11 cellular contexts compared by ENCODE assay signal in genomic region chr17:81556175-81556691, GRCh38. TPM values are rescaled to one million over a fixed set of nuclear protein-coding genes. Genes with fewer than 3 reads are reported as not detected.
DNase-seq lines count a peak whose midpoint lies in the region; ATAC-seq and TF ChIP-seq lines count a peak whose summit lies in the region.
"Had no signal": no experiment of that assay in that cellular context is flagged by ENCODE, and none has a peak within 500 bp of the region (broad histone marks: within the 10 kb centered on the region; RNA-seq: fewer than 3 reads in every experiment).

No MANE protein-coding gene starts in this region.

- H3K27ac ChIP-seq in transverse colon (peak overlapping the region in 3 of 4 donors; percentile 3 to 19 (median 12)), neuronal stem cell (replicated peaks; ENCODE audit: low read length) (no peak overlapping the region)

- DNase-seq in stimulated activated naive CD8-positive, alpha-beta T cell treated with anti-CD3 and anti-CD28 coated beads, Interleukin-15, amount 100 ng/mL, for 72 hours: no peak
- peak; percentile 76 for DNase-seq in RKO (ENCODE audit: low spot score)
- DNase-seq in left ventricle myocardium superior: peak; percentile 33
- no peak for DNase-seq in transverse colon
- no peak for DNase-seq in superior temporal gyrus (ENCODE audit: extremely low spot score)
- no peak for DNase-seq in neuronal stem cell (ENCODE audit: low spot score)
- DNase-seq: BE2C, mesendoderm, MM.1S had no signal

- H3K36me3 ChIP-seq in transverse colon (peaks cover 0 to 13% (median 5%) of the 10 kb centered on the region in 4 donors), neuronal stem cell (replicated peaks in 1 of 2; ENCODE audit: control insufficient read depth in 2 of 2, insufficient read depth in 2 of 2, low read length in 2 of 2) (peaks cover 26 to 49% of the 10 kb centered on the region in 2 donors)

- no peak overlapping the region for H3K23ac ChIP-seq in neuronal stem cell (ENCODE audit: low read depth, low read length, poor library complexity)

- H3K27me3 Mint-ChIP-seq in stimulated activated naive CD8-positive, alpha-beta T cell treated with anti-CD3 and anti-CD28 coated beads, Interleukin-15, Interleukin-2, amounts not matched to agents 100 ng/mL and 50 ng/mL, for 24 hours: no peaks in the 10 kb centered on the region
- no peaks in the 10 kb centered on the region for H3K27me3 Mint-ChIP-seq in stimulated activated naive CD8-positive, alpha-beta T cell treated with anti-CD3 and anti-CD28 coated beads, Interleukin-15, amount 100 ng/mL, for 72 hours

- no peak overlapping the region for H2BK15ac ChIP-seq in neuronal stem cell (ENCODE audit: low read length)

- in situ Hi-C loops in transverse colon (cut with MboI; ENCODE audit: low pct_ligation_motif_present in 1 of 4, low pct_unique_long_range_greater_than_20kb in 1 of 4, low sequenced_read_pairs in 3 of 4): no loop called here

- H2BK12ac ChIP-seq in neuronal stem cell (ENCODE audit: low read length): no peak overlapping the region

- H3K9me3 Mint-ChIP-seq in stimulated activated naive CD8-positive, alpha-beta T cell treated with anti-CD3 and anti-CD28 coated beads, Interleukin-15, Interleukin-2, amounts not matched to agents 100 ng/mL and 50 ng/mL, for 24 hours: no peaks in the 10 kb centered on the region
- no peaks in the 10 kb centered on the region for H3K9me3 Mint-ChIP-seq in stimulated activated naive CD8-positive, alpha-beta T cell treated with anti-CD3 and anti-CD28 coated beads, Interleukin-15, amount 100 ng/mL, for 72 hours

- TF ChIP-seq CTCF in transverse colon (IDR thresholded peaks at IDR 0.05): no peak

- no peak overlapping the region for H2AK5ac ChIP-seq in neuronal stem cell (ENCODE audit: low read depth, low read length)

- H3K4me1 Mint-ChIP-seq in stimulated activated naive CD8-positive, alpha-beta T cell treated with anti-CD3 and anti-CD28 coated beads, Interleukin-15, Interleukin-2, amounts not matched to agents 100 ng/mL and 50 ng/mL, for 24 hours (ENCODE audit: low read depth): peaks cover 33% of the 10 kb centered on the region
- H3K4me1 Mint-ChIP-seq in stimulated activated naive CD8-positive, alpha-beta T cell treated with anti-CD3 and anti-CD28 coated beads, Interleukin-15, amount 100 ng/mL, for 72 hours: peaks cover 21% of the 10 kb centered on the region

- peak overlapping the region; percentile 26 for H3K27ac Mint-ChIP-seq in stimulated activated naive CD8-positive, alpha-beta T cell treated with anti-CD3 and anti-CD28 coated beads, Interleukin-15, Interleukin-2, amounts not matched to agents 100 ng/mL and 50 ng/mL, for 24 hours
- H3K27ac Mint-ChIP-seq in stimulated activated naive CD8-positive, alpha-beta T cell treated with anti-CD3 and anti-CD28 coated beads, Interleukin-15, amount 100 ng/mL, for 72 hours: no peak overlapping the region

- peaks cover 31% of the 10 kb centered on the region for H3K36me3 Mint-ChIP-seq in stimulated activated naive CD8-positive, alpha-beta T cell treated with anti-CD3 and anti-CD28 coated beads, Interleukin-15, Interleukin-2, amounts not matched to agents 100 ng/mL and 50 ng/mL, for 24 hours (ENCODE audit: low read depth)

- no peak for TF ChIP-seq POLR2A in transverse colon (IDR thresholded peaks at IDR 0.05)

- no peak overlapping the region for H3K4me3 ChIP-seq in transverse colon
- no peak overlapping the region for H3K4me3 ChIP-seq in neuronal stem cell (ENCODE audit: low read length in 2 of 2)

- no peak overlapping the region for H3K4me3 Mint-ChIP-seq in stimulated activated naive CD8-positive, alpha-beta T cell treated with anti-CD3 and anti-CD28 coated beads, Interleukin-15, Interleukin-2, amounts not matched to agents 100 ng/mL and 50 ng/mL, for 24 hours
- no peak overlapping the region for H3K4me3 Mint-ChIP-seq in stimulated activated naive CD8-positive, alpha-beta T cell treated with anti-CD3 and anti-CD28 coated beads, Interleukin-15, amount 100 ng/mL, for 72 hours

- no peak overlapping the region for H2BK5ac ChIP-seq in neuronal stem cell (ENCODE audit: low read length)

- TF ChIP-seq EP300 in transverse colon (IDR thresholded peaks at IDR 0.05; ENCODE audit: low read depth): no peak

- no peak overlapping the region for H2AFZ ChIP-seq in neuronal stem cell (ENCODE audit: low read length)

- H3K79me1 ChIP-seq in neuronal stem cell (ENCODE audit: low read depth, low read length): peaks cover 9% of the 10 kb centered on the region

- no peak overlapping the region for H3K9ac ChIP-seq in neuronal stem cell (ENCODE audit: low read depth, low read length, poor library complexity)

- H3K4me2 ChIP-seq in neuronal stem cell (ENCODE audit: insufficient read depth, low read length, poor library complexity, severe bottlenecking): no peak overlapping the region

- intact Hi-C loops in left ventricle myocardium superior (cut with micrococcal nuclease) (no loop called here), transverse colon (cut with DNase I; ENCODE audit: low total_unique reads) (no loop called here)

- H3K27me3 ChIP-seq in transverse colon: no peaks in the 10 kb centered on the region
- no peaks in the 10 kb centered on the region for H3K27me3 ChIP-seq in neuronal stem cell (ENCODE audit: control insufficient read depth in 3 of 3, insufficient read depth in 3 of 3, low read depth in 1 of 3, low read length in 3 of 3)
- H3K27me3 ChIP-seq: BE2C had no signal

- no peak overlapping the region for H2BK120ac ChIP-seq in neuronal stem cell (ENCODE audit: low read depth, low read length)

- H3K9me3 ChIP-seq in transverse colon (no peaks in the 10 kb centered on the region), neuronal stem cell (replicated peaks in 1 of 2; ENCODE audit: control insufficient read depth in 2 of 2, insufficient read depth in 1 of 2, low read depth in 1 of 2, low read length in 2 of 2) (no peaks in the 10 kb centered on the region)
- H3K9me3 ChIP-seq: BE2C had no signal

- whole genome bisulfite sequencing in transverse colon (ENCODE audit: low coverage in 1 of 2), 2 donors: 71% methylated on average over 9 of the region's 9 CpGs; no CpG with 5 or more reads in 1 of the 2 donors
- WGBS in neuronal stem cell (ENCODE audit: extremely low coverage in 2 of 2, insufficient read length in 2 of 2, insufficient replicate concordance in 1 of 2), 2 donors: no CpG with 5 or more reads among the region's 9 CpGs

- H4K8ac ChIP-seq in neuronal stem cell (ENCODE audit: low read depth, low read length): no peak overlapping the region

- ATAC-seq in stimulated activated naive CD8-positive, alpha-beta T cell treated with anti-CD3 and anti-CD28 coated beads, Interleukin-15, amount 100 ng/mL, for 72 hours: no peak
- ATAC-seq in left ventricle myocardium superior (peak; percentile 51), HG03439 (IDR thresholded peaks at IDR 0.05; ENCODE audit: unreplicated experiment) (no peak)

- H4K91ac ChIP-seq in neuronal stem cell (ENCODE audit: low read depth, low read length, poor library complexity): no peak overlapping the region

- H3K4me1 ChIP-seq in transverse colon: peaks cover 10 to 24% (median 23%) of the 10 kb centered on the region in 4 donors
- peaks cover 10 to 13% of the 10 kb centered on the region in 2 donors for H3K4me1 ChIP-seq in neuronal stem cell (ENCODE audit: control insufficient read depth in 2 of 2, insufficient read depth in 1 of 2, low read depth in 1 of 2, low read length in 2 of 2)
- H3K4me1 ChIP-seq: BE2C had no signal

- H3K14ac ChIP-seq in neuronal stem cell (ENCODE audit: low read length): no peak overlapping the region

- no peak overlapping the region for H3K18ac ChIP-seq in neuronal stem cell (ENCODE audit: low read length)

- H3K4ac ChIP-seq in neuronal stem cell (ENCODE audit: low read length): no peak overlapping the region

RNA-seq across cellular contexts. Expression of gene FAAP100, which starts 4.1 kb away (rescaled TPM):
- total RNA-seq in left ventricle myocardium superior (15.4 TPM), transverse colon (10 to 100 TPM; 26.2 to 90.5 (median 37.4) TPM)
- 11.8 TPM for polyA plus RNA-seq in neuronal stem cell (2013, experiment 1 of 2)
- polyA plus RNA-seq in neuronal stem cell (2013, experiment 2 of 2): 12.1 TPM

RNA-seq across cellular contexts. Expression of gene FSCN2, which starts 28.1 kb away (rescaled TPM):
- total RNA-seq in left ventricle myocardium superior: 0.50 TPM
- total RNA-seq in transverse colon: 10 to 100 TPM in 2 of 4 donors, 1 to 10 TPM in 2; 2.3 to 36.4 (median 17.2) TPM
- 0.20 TPM for polyA plus RNA-seq in neuronal stem cell (2013, experiment 1 of 2)
- 0.25 TPM for polyA plus RNA-seq in neuronal stem cell (2013, experiment 2 of 2)

RNA-seq across cellular contexts. Expression of gene ACTG1, which starts 43.6 kb away (rescaled TPM):
- total RNA-seq in left ventricle myocardium superior: 357 TPM
- 1,000 to 10,000 TPM; 2,099 to 4,882 (median 4,009) TPM for total RNA-seq in transverse colon
- 5,937 TPM for polyA plus RNA-seq in neuronal stem cell (2013, experiment 1 of 2)
- polyA plus RNA-seq in neuronal stem cell (2013, experiment 2 of 2): 5,622 TPM

Comparison
In these comparisons a context has a peak if more than half of its experiments do, and no peak if none do; other contexts are left out.
1. DNase-seq: peak in RKO (single experiment) and left ventricle myocardium superior (single experiment); none in stimulated activated naive CD8-positive, alpha-beta T cell treated with anti-CD3 and anti-CD28 coated beads, Interleukin-15, amount 100 ng/mL, for 72 hours (0 of 2), transverse colon (single experiment), superior temporal gyrus (single experiment) and neuronal stem cell (single experiment).